8 cellular contexts compared by ENCODE assay signal in genomic region chr9:130825051-130825651, GRCh38. TPM values are rescaled to one million over a fixed set of nuclear protein-coding genes. Genes with fewer than 3 reads are reported as not detected.
A peak's percentile ranks its signal among the peaks of the same experiment; 100 is the strongest.
DNase-seq lines count a peak whose midpoint lies in the region; ATAC-seq and TF ChIP-seq lines count a peak whose summit lies in the region.

No MANE protein-coding gene starts in this region.

- TF ChIP-seq CTCF in Peyer's patch (IDR thresholded peaks at IDR 0.05), result no peak
- TF ChIP-seq CTCF in fibroblast of the aortic adventitia (IDR thresholded peaks at IDR 0.05; ENCODE audit: insufficient read depth, low read length), result no peak
- no peak for TF ChIP-seq CTCF in prostate gland (IDR thresholded peaks at IDR 0.05)

- H3K27me3 ChIP-seq in Peyer's patch (no peaks in the 10 kb centered on the region), prostate gland (replicated peaks; ENCODE audit: insufficient read depth) (no peaks in the 10 kb centered on the region)

- peaks cover 4% of the 10 kb centered on the region for H3K36me3 Mint-ChIP-seq in activated T-helper 2 cell treated with anti-CD3 and anti-CD28 coated beads, Interferon-gamma antibody, Interleukin-2, Interleukin-4, amounts not matched to agents 10 μg/mL and 5 μg/mL and 100 μg/mL, durations not matched to agents 14 hours and 24 hours and 36 hours (ENCODE audit: low read depth)

- H3K27ac ChIP-seq in Peyer's patch, result peak overlapping the region; percentile 14 to 75 (median 68)
- peak overlapping the region; percentile 45 to 68 for H3K27ac ChIP-seq in prostate gland

- ATAC-seq in HG02885 (IDR thresholded peaks at IDR 0.05; ENCODE audit: poor library complexity, unreplicated experiment) (no peak), GM18517 (IDR thresholded peaks at IDR 0.05; ENCODE audit: unreplicated experiment) (no peak)

- 0% methylated on average over 1 of the region's 1 CpG for WGBS in prostate gland

- DNase-seq in GM04504 (ENCODE audit: low read depth), result peak; percentile 25
- no peak for DNase-seq in Peyer's patch
- peak; percentile 78 for DNase-seq in fibroblast of the aortic adventitia (ENCODE audit: low read depth)
- DNase-seq in prostate gland (ENCODE audit: low spot score), result no peak
- DNase-seq in activated T-helper 2 cell treated with anti-CD3 and anti-CD28 coated beads, Interferon-gamma antibody, Interleukin-2, Interleukin-4, amounts not matched to agents 10 μg/mL and 5 μg/mL and 100 μg/mL, durations not matched to agents 14 hours and 24 hours and 36 hours (ENCODE audit: low spot score), result no peak
- no peak for DNase-seq in Ammon's horn (ENCODE audit: low spot score)

- no peaks in the 10 kb centered on the region for H3K27me3 Mint-ChIP-seq in activated T-helper 2 cell treated with anti-CD3 and anti-CD28 coated beads, Interferon-gamma antibody, Interleukin-2, Interleukin-4, amounts not matched to agents 10 μg/mL and 5 μg/mL and 100 μg/mL, durations not matched to agents 14 hours and 24 hours and 36 hours (ENCODE audit: low read depth)

- H3K4me1 Mint-ChIP-seq in activated T-helper 2 cell treated with anti-CD3 and anti-CD28 coated beads, Interferon-gamma antibody, Interleukin-2, Interleukin-4, amounts not matched to agents 10 μg/mL and 5 μg/mL and 100 μg/mL, durations not matched to agents 14 hours and 24 hours and 36 hours (ENCODE audit: low read depth), result no peaks in the 10 kb centered on the region

- peaks cover 10% of the 10 kb centered on the region for H3K9me3 Mint-ChIP-seq in activated T-helper 2 cell treated with anti-CD3 and anti-CD28 coated beads, Interferon-gamma antibody, Interleukin-2, Interleukin-4, amounts not matched to agents 10 μg/mL and 5 μg/mL and 100 μg/mL, durations not matched to agents 14 hours and 24 hours and 36 hours

- no peak overlapping the region for H3K4me3 ChIP-seq in Peyer's patch
- H3K4me3 ChIP-seq in fibroblast of the aortic adventitia (ENCODE audit: low read depth, low read length), result no peak overlapping the region
- H3K4me3 ChIP-seq in prostate gland, result no peak overlapping the region

- no peak overlapping the region for H3K4me3 Mint-ChIP-seq in activated T-helper 2 cell treated with anti-CD3 and anti-CD28 coated beads, Interferon-gamma antibody, Interleukin-2, Interleukin-4, amounts not matched to agents 10 μg/mL and 5 μg/mL and 100 μg/mL, durations not matched to agents 14 hours and 24 hours and 36 hours (ENCODE audit: low read depth)

- H3K4me1 ChIP-seq in Peyer's patch, result peaks cover 0 to 30% (median 3%) of the 10 kb centered on the region in 4 donors
- no peaks in the 10 kb centered on the region for H3K4me1 ChIP-seq in prostate gland (replicated peaks)

- TF ChIP-seq POLR2A in Peyer's patch (IDR thresholded peaks at IDR 0.05), result no peak
- TF ChIP-seq POLR2A in prostate gland (IDR thresholded peaks at IDR 0.05), result no peak

- H3K9me3 ChIP-seq in Peyer's patch (no peaks in the 10 kb centered on the region), prostate gland (no peaks in the 10 kb centered on the region)

- H3K27ac Mint-ChIP-seq in activated T-helper 2 cell treated with anti-CD3 and anti-CD28 coated beads, Interferon-gamma antibody, Interleukin-2, Interleukin-4, amounts not matched to agents 10 μg/mL and 5 μg/mL and 100 μg/mL, durations not matched to agents 14 hours and 24 hours and 36 hours, result no peak overlapping the region

- intact Hi-C loops in prostate gland (cut with DNase I), result loop anchor here (2.0 kb wide), 1 partner anchor 44 kb away; no protein-coding TSS in a partner anchor
- intact Hi-C loops in activated T-helper 2 cell treated with anti-CD3 and anti-CD28 coated beads, Interferon-gamma antibody, Interleukin-2, Interleukin-4, amounts not matched to agents 10 μg/mL and 5 μg/mL and 100 μg/mL, durations not matched to agents 14 hours and 24 hours and 36 hours (cut with micrococcal nuclease), result no loop called here

- H3K36me3 ChIP-seq in Peyer's patch (no peaks in the 10 kb centered on the region), prostate gland (no peaks in the 10 kb centered on the region)

RNA-seq across cellular contexts. Expression of gene ABL1, which starts 9.9 kb away (rescaled TPM):
- total RNA-seq in Peyer's patch (10 to 100 TPM; 43.6 to 85.8 (median 67.4) TPM), fibroblast of the aortic adventitia (ENCODE audit: low replicate concordance) (55.5 and 73.3 TPM in 2 replicates), prostate gland (10 to 100 TPM; 48.2 to 73.4 TPM)
- total RNA-seq in activated T-helper 2 cell treated with anti-CD3 and anti-CD28 coated beads, Interferon-gamma antibody, Interleukin-2, Interleukin-4, amounts not matched to agents 10 μg/mL and 5 μg/mL and 100 μg/mL, durations not matched to agents 14 hours and 24 hours and 36 hours, result 35.5 and 36.5 TPM in 2 replicates

Comparison
In these comparisons a context has a peak if more than half of its experiments do, and no peak if none do; other contexts are left out.
1. DNase-seq: peak in GM04504 (single experiment) and fibroblast of the aortic adventitia (single experiment); none in Peyer's patch (0 of 3), prostate gland (single experiment), activated T-helper 2 cell treated with anti-CD3 and anti-CD28 coated beads, Interferon-gamma antibody, Interleukin-2, Interleukin-4, amounts not matched to agents 10 μg/mL and 5 μg/mL and 100 μg/mL, durations not matched to agents 14 hours and 24 hours and 36 hours (single experiment) and Ammon's horn (single experiment).